10 cellular contexts compared by ENCODE assay signal in genomic region chr3:8972614-8973013, GRCh38. TPM values are rescaled to one million over a fixed set of nuclear protein-coding genes. Genes with fewer than 3 reads are reported as not detected.
A peak's percentile ranks its signal among the peaks of the same experiment; 100 is the strongest.
DNase-seq lines count a peak whose midpoint lies in the region; ATAC-seq, FAIRE-seq and TF ChIP-seq lines count a peak whose summit lies in the region.
"Had no signal": no experiment of that assay in that cellular context is flagged by ENCODE, and none has a peak within 500 bp of the region (broad histone marks: within the 10 kb centered on the region; RNA-seq: fewer than 3 reads in every experiment).

No MANE protein-coding gene starts in this region.

- H3K27me3 Mint-ChIP-seq in type B pancreatic cell = peaks cover 17% of the 10 kb centered on the region

- H2BK5ac ChIP-seq in neuronal stem cell (ENCODE audit: low read length) = no peak overlapping the region

- H3F3A ChIP-seq in GM23248 (ENCODE audit: insufficient read depth) = no peaks in the 10 kb centered on the region

- no peak overlapping the region for H3K18ac ChIP-seq in neuronal stem cell (ENCODE audit: low read length)

- no peak overlapping the region for H3K4me3 Mint-ChIP-seq in type B pancreatic cell
- H3K4me3 Mint-ChIP-seq: activated naive CD8-positive, alpha-beta T cell had no signal

- no peak for ATAC-seq in GM21447 (IDR thresholded peaks at IDR 0.05; ENCODE audit: unreplicated experiment)

- no peak overlapping the region for H3K23ac ChIP-seq in neuronal stem cell (ENCODE audit: low read depth, low read length, poor library complexity)

- no peak overlapping the region for H2BK120ac ChIP-seq in neuronal stem cell (ENCODE audit: low read depth, low read length)

- H4K20me1 ChIP-seq in GM23248 (ENCODE audit: insufficient read depth) = no peaks in the 10 kb centered on the region
- H4K20me1 ChIP-seq in fibroblast of lung (ENCODE audit: control insufficient read depth, extremely low read depth, insufficient read depth, low read length) = no peaks in the 10 kb centered on the region

- no peak overlapping the region for H3K27ac ChIP-seq in GM23248
- no peak overlapping the region for H3K27ac ChIP-seq in fibroblast of lung (ENCODE audit: insufficient read depth, low read length)
- no peak overlapping the region for H3K27ac ChIP-seq in neuronal stem cell (replicated peaks; ENCODE audit: low read length)
- H3K27ac ChIP-seq: spleen had no signal

- no peaks in the 10 kb centered on the region for H3K9me3 ChIP-seq in GM23248 (ENCODE audit: low read depth)
- H3K9me3 ChIP-seq in fibroblast of lung (ENCODE audit: control insufficient read depth, insufficient read depth, low read depth, low read length) = no peaks in the 10 kb centered on the region
- no peaks in the 10 kb centered on the region for H3K9me3 ChIP-seq in neuronal stem cell (replicated peaks in 1 of 2; ENCODE audit: control insufficient read depth in 2 of 2, insufficient read depth in 1 of 2, low read depth in 1 of 2, low read length in 2 of 2)
- H3K9me3 ChIP-seq: spleen had no signal

- no peak overlapping the region for H2AFZ ChIP-seq in GM23248
- H2AFZ ChIP-seq in fibroblast of lung (ENCODE audit: low read length) = no peak overlapping the region
- no peak overlapping the region for H2AFZ ChIP-seq in neuronal stem cell (ENCODE audit: low read length)

- H3K79me2 ChIP-seq in GM23248 (ENCODE audit: insufficient read depth) (no peaks in the 10 kb centered on the region), fibroblast of lung (ENCODE audit: control insufficient read depth, insufficient read depth, low read length) (no peaks in the 10 kb centered on the region)

- H2BK15ac ChIP-seq in neuronal stem cell (ENCODE audit: low read length) = no peak overlapping the region

- no peak for TF ChIP-seq CTCF in fibroblast of lung (conservative IDR thresholded peaks at IDR 0.05 in 1 of 2, IDR thresholded peaks at IDR 0.05 in 1 of 2; ENCODE audit: low read depth in 1 of 2, low read length in 2 of 2)
- no peak for TF ChIP-seq CTCF in type B pancreatic cell (conservative IDR thresholded peaks at IDR 0.05)
- TF ChIP-seq CTCF in D721Med (IDR thresholded peaks at IDR 0.05; ENCODE audit: insufficient read depth, missing control alignments) = no peak

- H3K9ac ChIP-seq in GM23248 (no peak overlapping the region), fibroblast of lung (ENCODE audit: insufficient read depth, low read length) (no peak overlapping the region), neuronal stem cell (ENCODE audit: low read depth, low read length, poor library complexity) (no peak overlapping the region)

- H3K9me2 ChIP-seq in GM23248 (ENCODE audit: insufficient read depth) = no peaks in the 10 kb centered on the region

- H3K4me1 Mint-ChIP-seq in type B pancreatic cell (ENCODE audit: unreplicated experiment) = no peaks in the 10 kb centered on the region

- peak; percentile 46 for DNase-seq in COLO829 (ENCODE audit: low spot score)
- DNase-seq in GM23248 = peak; percentile 61
- DNase-seq in RKO (ENCODE audit: low spot score) = peak; percentile 52
- peak; percentile 38 to 52 for DNase-seq in fibroblast of lung (ENCODE audit: low read depth in 2 of 2)
- DNase-seq in type B pancreatic cell (ENCODE audit: extremely low spot score, unreplicated experiment) = no peak
- no peak for DNase-seq in neuronal stem cell (ENCODE audit: low spot score)
- DNase-seq in D721Med (ENCODE audit: insufficient read length, low spot score) = no peak
- DNase-seq: spleen had no signal

- no peak overlapping the region for H4K91ac ChIP-seq in neuronal stem cell (ENCODE audit: low read depth, low read length, poor library complexity)

- no peak overlapping the region for H4K8ac ChIP-seq in neuronal stem cell (ENCODE audit: low read depth, low read length)

- WGBS in GM23248 (ENCODE audit: low coverage in 1 of 2, low lambda C conversion rate in 2 of 2, missing lambda C conversion rate in 2 of 2), 2 experiments = 91 to 96% methylated on average over 2 of the region's 2 CpGs
- WGBS in neuronal stem cell (ENCODE audit: extremely low coverage in 2 of 2, insufficient read length in 2 of 2, insufficient replicate concordance in 1 of 2), 2 donors = no CpG with 5 or more reads among the region's 2 CpGs

- H3K4me1 ChIP-seq in GM23248 (ENCODE audit: insufficient read depth) (no peaks in the 10 kb centered on the region), fibroblast of lung (ENCODE audit: control insufficient read depth, extremely low read depth, insufficient read depth, low read length) (no peaks in the 10 kb centered on the region), neuronal stem cell (ENCODE audit: control insufficient read depth in 2 of 2, insufficient read depth in 1 of 2, low read depth in 1 of 2, low read length in 2 of 2) (peaks cover 0 to 4% of the 10 kb centered on the region in 2 donors)

- H3K4ac ChIP-seq in neuronal stem cell (ENCODE audit: low read length) = no peak overlapping the region

- H2AK5ac ChIP-seq in neuronal stem cell (ENCODE audit: low read depth, low read length) = no peak overlapping the region

- H3K4me2 ChIP-seq in GM23248 (ENCODE audit: unreplicated experiment) = no peak overlapping the region
- no peak overlapping the region for H3K4me2 ChIP-seq in fibroblast of lung (ENCODE audit: extremely low read depth, insufficient read depth, low read length)
- H3K4me2 ChIP-seq in neuronal stem cell (ENCODE audit: insufficient read depth, low read length, poor library complexity, severe bottlenecking) = no peak overlapping the region

- no peak overlapping the region for H3K14ac ChIP-seq in neuronal stem cell (ENCODE audit: low read length)

- in situ Hi-C loops in GM23248 (cut with MboI) = loop anchor here (5.0 kb wide), 1 partner anchor 95 kb away; no protein-coding TSS in a partner anchor

- no peak overlapping the region for H2BK12ac ChIP-seq in neuronal stem cell (ENCODE audit: low read length)

- no peaks in the 10 kb centered on the region for H3K36me3 ChIP-seq in GM23248 (ENCODE audit: low read depth)
- H3K36me3 ChIP-seq in fibroblast of lung (ENCODE audit: control insufficient read depth, insufficient read depth, low read length) = no peaks in the 10 kb centered on the region
- H3K36me3 ChIP-seq in neuronal stem cell (replicated peaks in 1 of 2; ENCODE audit: control insufficient read depth in 2 of 2, insufficient read depth in 2 of 2, low read length in 2 of 2) = no peaks in the 10 kb centered on the region
- H3K36me3 ChIP-seq: spleen had no signal

- H3K36me3 Mint-ChIP-seq in type B pancreatic cell = no peaks in the 10 kb centered on the region
- H3K36me3 Mint-ChIP-seq: activated naive CD8-positive, alpha-beta T cell had no signal

- no peak overlapping the region for H3K4me3 ChIP-seq in GM23248
- no peak overlapping the region for H3K4me3 ChIP-seq in fibroblast of lung (replicated peaks in 1 of 4; ENCODE audit: control extremely low read depth in 1 of 4, insufficient read depth in 1 of 4, low read depth in 3 of 4, low read length in 4 of 4)
- no peak overlapping the region for H3K4me3 ChIP-seq in neuronal stem cell (ENCODE audit: low read length in 2 of 2)
- H3K4me3 ChIP-seq: spleen had no signal

- no peak overlapping the region for H3K27ac Mint-ChIP-seq in type B pancreatic cell
- H3K27ac Mint-ChIP-seq: activated naive CD8-positive, alpha-beta T cell had no signal

- no peaks in the 10 kb centered on the region for H3K79me1 ChIP-seq in neuronal stem cell (ENCODE audit: low read depth, low read length)

- FAIRE-seq in D721Med (lab: Jason Lieb, UNC) = no peak

- no peaks in the 10 kb centered on the region for H3K9me3 Mint-ChIP-seq in type B pancreatic cell

- no peaks in the 10 kb centered on the region for H3K27me3 ChIP-seq in GM23248 (replicated peaks; ENCODE audit: insufficient read depth)
- H3K27me3 ChIP-seq in fibroblast of lung (ENCODE audit: control insufficient read depth, insufficient read depth, low read length) = peaks cover 5% of the 10 kb centered on the region
- no peaks in the 10 kb centered on the region for H3K27me3 ChIP-seq in neuronal stem cell (ENCODE audit: control insufficient read depth in 3 of 3, insufficient read depth in 3 of 3, low read depth in 1 of 3, low read length in 3 of 3)

RNA-seq across cellular contexts. Expression of gene RAD18, which starts 9.3 kb away (rescaled TPM):
- 14.3 and 26.6 TPM in 2 replicates for total RNA-seq in GM23248 (2014; rRNA removed; shearing (Covaris generic))
- 17.5 and 17.7 TPM in 2 replicates for polyA plus RNA-seq in GM23248 (2016; fragmentation: Nextera tagmentation; extraction: Ambion mirVana)
- total RNA-seq in fibroblast of lung = 5.6 and 6.1 TPM in 2 replicates
- 9.9 and 19.5 TPM in 2 replicates for polyA plus RNA-seq in fibroblast of lung
- 5.4 and 9.5 TPM in 2 replicates for polyA plus RNA-seq in fibroblast of lung (2012)
- 1.7 and 9.2 TPM in 2 replicates for polyA minus RNA-seq in fibroblast of lung (ENCODE audit: low replicate concordance)
- 13.5 and 21.3 TPM in 2 replicates for total RNA-seq in type B pancreatic cell (ENCODE audit: low replicate concordance)
- 11.9 TPM for polyA plus RNA-seq in neuronal stem cell (2013, experiment 1 of 2)
- polyA plus RNA-seq in neuronal stem cell (2013, experiment 2 of 2) = 11.7 TPM

Comparison
In these comparisons a context has a peak if more than half of its experiments do, and no peak if none do; other contexts are left out.
1. DNase-seq: peak in COLO829 (single experiment), GM23248 (single experiment), RKO (single experiment) and fibroblast of lung (2 of 2); none in type B pancreatic cell (single experiment), neuronal stem cell (single experiment) and D721Med (single experiment).